In the genomic region with DNA sequence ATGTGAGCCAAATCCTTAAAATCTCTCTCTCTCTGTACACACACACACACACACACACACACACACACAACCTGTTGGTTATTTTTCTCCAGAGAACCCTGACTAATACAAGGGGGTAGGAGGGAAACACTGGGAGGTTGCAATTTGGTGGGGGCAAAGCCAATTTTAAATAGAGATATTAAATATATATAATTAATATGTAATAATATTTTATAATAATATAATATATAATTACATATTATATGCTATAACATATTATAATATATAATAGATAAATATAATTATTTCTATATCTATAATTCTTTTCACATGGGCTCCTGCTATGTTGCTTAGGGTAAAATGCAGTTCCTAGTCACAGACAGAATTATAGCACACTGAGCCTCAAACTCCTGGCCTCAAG, we compare ENCODE assay signal across 3 cellular contexts.
"Had no signal": no experiment of that assay in that cellular context is flagged by ENCODE, and none has a peak within 500 bp of the region (broad histone marks: within the 10 kb centered on the region; RNA-seq: fewer than 3 reads in every experiment).

No MANE protein-coding gene starts in this region.

- ATAC-seq: GM12878 had no signal

- DNase-seq: GDM1, GF-D8 had no signal
